9 cellular contexts compared by ENCODE assay signal in genomic region chr20:18138639-18139583, GRCh38. TPM values are rescaled to one million over a fixed set of nuclear protein-coding genes. Genes with fewer than 3 reads are reported as not detected.
A peak's percentile ranks its signal among the peaks of the same experiment; 100 is the strongest.
DNase-seq lines count a peak whose midpoint lies in the region; ATAC-seq, FAIRE-seq and TF ChIP-seq lines count a peak whose summit lies in the region.
"Had no signal": no experiment of that assay in that cellular context is flagged by ENCODE, and none has a peak within 500 bp of the region (broad histone marks: within the 10 kb centered on the region; RNA-seq: fewer than 3 reads in every experiment).

No MANE protein-coding gene starts in this region.

- H3K4me3 ChIP-seq in astrocyte (ENCODE audit: insufficient read depth, low read depth, low read length) (peak overlapping the region; percentile 80), liver (ENCODE audit: low read depth in 1 of 3, low read length in 3 of 3) (peak overlapping the region; percentile 91 to 96 (median 95)), transverse colon (peak overlapping the region; percentile 76 to 98 (median 90))

- DNase-seq in activated naive CD4-positive, alpha-beta T cell treated with anti-CD3 and anti-CD28 coated beads, Interleukin-2, amount 10 ng/mL, durations not matched to agents 7 days and 5 days, result no peak
- no peak for DNase-seq in activated naive CD4-positive, alpha-beta T cell treated with Interleukin-2 at 50 U/mL for 16 hours
- DNase-seq in astrocyte (ENCODE audit: low read depth), result no peak
- DNase-seq in transverse colon, result no peak
- DNase-seq in effector CD4-positive, alpha-beta T cell, result no peak
- no peak for DNase-seq in urothelium cell line (ENCODE audit: low spot score)

- H3K36me3 ChIP-seq in astrocyte (ENCODE audit: insufficient read depth, low read length), result peaks cover 8% of the 10 kb centered on the region
- peaks cover 0 to 9% (median 6%) of the 10 kb centered on the region in 4 donors for H3K36me3 ChIP-seq in liver (ENCODE audit: control insufficient read depth in 4 of 4, insufficient read depth in 3 of 4, low read depth in 1 of 4, low read length in 3 of 4)
- H3K36me3 ChIP-seq in transverse colon, result peaks cover 0 to 15% (median 0%) of the 10 kb centered on the region in 4 donors

- H3K4me3 Mint-ChIP-seq in activated naive CD4-positive, alpha-beta T cell treated with anti-CD3 and anti-CD28 coated beads, Interleukin-2, amount 10 ng/mL, durations not matched to agents 7 days and 5 days, result peak overlapping the region; percentile 80
- peak overlapping the region; percentile 91 for H3K4me3 Mint-ChIP-seq in astrocyte (ENCODE audit: unreplicated experiment)

- peaks cover 14% of the 10 kb centered on the region for H4K20me1 ChIP-seq in astrocyte (ENCODE audit: insufficient read depth, low read length)

- no peaks in the 10 kb centered on the region for H3K9me3 ChIP-seq in astrocyte (ENCODE audit: insufficient read depth, low read depth, low read length)
- H3K9me3 ChIP-seq in liver (ENCODE audit: control insufficient read depth in 4 of 4, low read length in 3 of 4), result no peaks in the 10 kb centered on the region
- no peaks in the 10 kb centered on the region for H3K9me3 ChIP-seq in transverse colon

- no peak for ATAC-seq in GM18505 (IDR thresholded peaks at IDR 0.05; ENCODE audit: unreplicated experiment)

- peaks cover 11% of the 10 kb centered on the region for H3K4me1 ChIP-seq in astrocyte (ENCODE audit: insufficient read depth, low read length)
- peaks cover 3 to 22% (median 18%) of the 10 kb centered on the region in 4 donors for H3K4me1 ChIP-seq in liver (ENCODE audit: control insufficient read depth in 4 of 4, insufficient read depth in 4 of 4, low read length in 3 of 4)
- H3K4me1 ChIP-seq in transverse colon, result peaks cover 17 to 39% (median 26%) of the 10 kb centered on the region in 4 donors

- TF ChIP-seq EP300 in transverse colon (IDR thresholded peaks at IDR 0.05; ENCODE audit: low read depth), result no peak

- FAIRE-seq in astrocyte (lab: Jason Lieb, UNC) (no peak), urothelium cell line (lab: Jason Lieb, UNC) (no peak)
- FAIRE-seq: colon had no signal

- H3K4me1 Mint-ChIP-seq in activated naive CD4-positive, alpha-beta T cell treated with anti-CD3 and anti-CD28 coated beads, Interleukin-2, amount 10 ng/mL, durations not matched to agents 7 days and 5 days, result peaks cover 28% of the 10 kb centered on the region
- peaks cover 2% of the 10 kb centered on the region for H3K4me1 Mint-ChIP-seq in astrocyte (ENCODE audit: low read depth, unreplicated experiment)

- H2AFZ ChIP-seq in astrocyte (ENCODE audit: low read depth, low read length), result peak overlapping the region; percentile 99

- no peaks in the 10 kb centered on the region for H3K9me3 Mint-ChIP-seq in activated naive CD4-positive, alpha-beta T cell treated with anti-CD3 and anti-CD28 coated beads, Interleukin-2, amount 10 ng/mL, durations not matched to agents 7 days and 5 days
- H3K9me3 Mint-ChIP-seq in astrocyte (ENCODE audit: unreplicated experiment), result no peaks in the 10 kb centered on the region

- intact Hi-C loops in transverse colon (cut with DNase I; ENCODE audit: low total_unique reads), result no loop called here

- H3K27ac Mint-ChIP-seq in activated naive CD4-positive, alpha-beta T cell treated with anti-CD3 and anti-CD28 coated beads, Interleukin-2, amount 10 ng/mL, durations not matched to agents 7 days and 5 days, result peak overlapping the region; percentile 73
- no peak overlapping the region for H3K27ac Mint-ChIP-seq in astrocyte (ENCODE audit: unreplicated experiment)

- peaks cover 9% of the 10 kb centered on the region for H3K27me3 Mint-ChIP-seq in activated naive CD4-positive, alpha-beta T cell treated with anti-CD3 and anti-CD28 coated beads, Interleukin-2, amount 10 ng/mL, durations not matched to agents 7 days and 5 days
- peaks cover under 1% of the 10 kb centered on the region for H3K27me3 Mint-ChIP-seq in astrocyte (ENCODE audit: low read depth, unreplicated experiment)

- H3K36me3 Mint-ChIP-seq in activated naive CD4-positive, alpha-beta T cell treated with anti-CD3 and anti-CD28 coated beads, Interleukin-2, amount 10 ng/mL, durations not matched to agents 7 days and 5 days, result peaks cover 13% of the 10 kb centered on the region
- no peaks in the 10 kb centered on the region for H3K36me3 Mint-ChIP-seq in astrocyte (ENCODE audit: low read depth, unreplicated experiment)

- TF ChIP-seq CTCF in astrocyte (IDR thresholded peaks at IDR 0.05; ENCODE audit: insufficient read depth, low read depth, low read length) (no peak), liver (IDR thresholded peaks at IDR 0.05; ENCODE audit: low read depth, low read length, missing input control) (no peak), transverse colon (IDR thresholded peaks at IDR 0.05) (no peak)

- TF ChIP-seq POLR2A in transverse colon (IDR thresholded peaks at IDR 0.05) (no peak), GM18505 (IDR thresholded peaks at IDR 0.05; ENCODE audit: borderline replicate concordance, extremely low read depth, insufficient read depth, insufficient read length) (no peak)

- H3K4me2 ChIP-seq in astrocyte (ENCODE audit: low read length), result peak overlapping the region; percentile 92

- no peaks in the 10 kb centered on the region for H3K27me3 ChIP-seq in astrocyte (ENCODE audit: insufficient read depth, low read length)
- H3K27me3 ChIP-seq in liver (ENCODE audit: control insufficient read depth in 4 of 4, insufficient read depth in 4 of 4, low read length in 3 of 4), result no peaks in the 10 kb centered on the region
- no peaks in the 10 kb centered on the region for H3K27me3 ChIP-seq in transverse colon

- TF ChIP-seq RAD21 in liver (IDR thresholded peaks at IDR 0.05), result no peak

- in situ Hi-C loops in transverse colon (cut with MboI; ENCODE audit: low pct_ligation_motif_present in 1 of 4, low pct_unique_long_range_greater_than_20kb in 1 of 4, low sequenced_read_pairs in 3 of 4), result no loop called here

- H3K79me2 ChIP-seq in astrocyte (ENCODE audit: insufficient read depth, low read length), result peaks cover 44% of the 10 kb centered on the region

- CTCF ChIA-PET in activated naive CD4-positive, alpha-beta T cell treated with anti-CD3 and anti-CD28 coated beads, Interleukin-2, amount 10 ng/mL, durations not matched to agents 7 days and 5 days (lab: Charles Lee), result interaction anchor here (0.6 to 1.0 kb wide), 2 partner anchors 11 to 472 kb away, joined by 3 to 4 read pairs; no protein-coding TSS in a partner anchor

- WGBS in liver, result 37% methylated on average over 7 of the region's 7 CpGs
- WGBS in transverse colon (ENCODE audit: low coverage in 1 of 2), 2 donors, result 6 to 20% methylated on average over 6 to 7 of the region's 7 CpGs

- H3K9ac ChIP-seq in astrocyte (ENCODE audit: low read length), result peak overlapping the region; percentile 82
- H3K9ac ChIP-seq in liver (ENCODE audit: low read depth in 1 of 2, low read length in 2 of 2), result peak overlapping the region; percentile 70 to 95

- H3K27ac ChIP-seq in astrocyte (ENCODE audit: low read depth, low read length), result peak overlapping the region; percentile 73
- H3K27ac ChIP-seq in liver (ENCODE audit: low read depth in 1 of 2, low read length in 2 of 2), result peak overlapping the region in 1 of 2 donors; percentile 95
- peak overlapping the region; percentile 92 to 97 (median 96) for H3K27ac ChIP-seq in transverse colon

TF ChIP-seq in liver, 16 proteins besides CTCF, POLR2A, EP300 and RAD21 (continues in another document):
- TF ChIP-seq HNF4G (IDR thresholded peaks at IDR 0.05) (peak; percentile 50), RXRA (IDR thresholded peaks at IDR 0.05) (peak; percentile 54 to 58), FOXA1 (IDR thresholded peaks at IDR 0.05) (no peak), REST (IDR thresholded peaks at IDR 0.05) (no peak), HNF4A (conservative IDR thresholded peaks at IDR 0.05) (peak; percentile 72 to 73), YY1 (IDR thresholded peaks at IDR 0.05) (no peak), JUND (IDR thresholded peaks at IDR 0.05) (peak in 1 of 2 donors; percentile 39), GABPA (IDR thresholded peaks at IDR 0.05 in 1 of 2, conservative IDR thresholded peaks at IDR 0.05 in 1 of 2) (no peak), TAF1 (conservative IDR thresholded peaks at IDR 0.05) (no peak), EGR1 (IDR thresholded peaks at IDR 0.05; ENCODE audit: low read depth in 2 of 2) (no peak), NR2F2 (IDR thresholded peaks at IDR 0.05) (no peak), ATF3 (IDR thresholded peaks at IDR 0.05) (no peak), FOXA2 (IDR thresholded peaks at IDR 0.05) (peak; percentile 42)

RNA-seq across cellular contexts. Expression of gene KAT14, which starts 1.2 kb away (rescaled TPM):
- total RNA-seq in astrocyte (8.4 and 10.0 TPM in 2 replicates), liver (10 to 100 TPM in 1 of 2 donors, 1 to 10 TPM in 1; 5.5 to 10.2 TPM), transverse colon (10 to 100 TPM; 17.3 to 58.0 (median 24.0) TPM)
- 1 to 10 TPM; 6.1 to 6.4 TPM for polyA plus RNA-seq in liver

RNA-seq across cellular contexts. Expression of gene PET117, which starts 1.2 kb away (rescaled TPM):
- total RNA-seq in astrocyte (8.6 and 10.7 TPM in 2 replicates), liver (10 to 100 TPM in 1 of 2 donors, 1 to 10 TPM in 1; 3.5 to 10.2 TPM), transverse colon (10 to 100 TPM in 2 of 4 donors, 1 to 10 TPM in 2; 2.8 to 17.7 (median 11.2) TPM)
- polyA plus RNA-seq in liver, result 1 to 10 TPM; 7.4 to 10.0 TPM
